ENCODE assay signal across 9 cellular contexts in the genomic region with DNA sequence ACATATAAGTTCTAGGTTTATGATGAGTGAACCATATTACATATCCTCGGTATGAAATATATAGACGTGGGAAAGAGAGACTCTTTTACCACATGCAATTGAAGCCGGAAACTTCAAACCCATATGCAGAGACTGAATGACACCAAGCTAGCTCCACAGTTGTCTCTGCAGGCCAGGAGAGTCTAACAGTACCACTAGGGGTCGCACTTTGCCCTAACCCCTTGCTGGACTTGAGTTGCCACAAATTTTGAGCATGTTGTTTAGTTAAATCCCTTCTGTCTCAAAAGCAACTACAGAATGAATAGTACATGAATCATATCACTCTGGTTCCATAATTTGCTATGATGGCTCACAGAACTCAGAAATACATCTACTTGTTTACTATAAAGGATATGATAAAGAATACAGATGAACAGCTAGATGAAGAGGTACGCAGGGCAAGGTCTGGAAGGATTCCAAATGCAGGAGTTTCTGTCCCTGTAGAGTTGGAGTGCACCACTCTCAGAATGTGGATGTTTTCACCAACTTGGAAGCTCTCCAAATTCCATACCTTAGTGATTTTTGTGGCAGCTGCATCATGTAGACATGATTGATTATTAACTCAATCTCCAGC.
A peak's percentile ranks its signal among the peaks of the same experiment; 100 is the strongest.
DNase-seq lines count a peak whose midpoint lies in the region; ATAC-seq, FAIRE-seq and TF ChIP-seq lines count a peak whose summit lies in the region.
"Had no signal": no experiment of that assay in that cellular context is flagged by ENCODE, and none has a peak within 500 bp of the region (broad histone marks: within the 10 kb centered on the region; RNA-seq: fewer than 3 reads in every experiment).

No MANE protein-coding gene starts in this region.

- peaks cover 7% of the 10 kb centered on the region for H3K27me3 Mint-ChIP-seq in activated T-helper 2 cell treated with anti-CD3 and anti-CD28 coated beads, Interferon-gamma antibody, Interleukin-2, Interleukin-4, amounts not matched to agents 10 μg/mL and 5 μg/mL and 100 μg/mL, durations not matched to agents 14 hours and 24 hours and 36 hours (ENCODE audit: low read depth)
- H3K27me3 Mint-ChIP-seq: dendritic cell treated with granulocyte-macrophage colony-stimulating factor and Interleukin-4, amounts not matched to agents 40 ng/mL and 50 ng/mL, for 4 days had no signal

- DNase-seq in D721Med (ENCODE audit: insufficient read length, low spot score) (no peak), OCI-M1 (lab: John Stamatoyannopoulos, UW) (peak; percentile 64), iPS-NIHi11 (ENCODE audit: low spot score) (peak; percentile 64), NCI-H774 (lab: John Stamatoyannopoulos, UW) (no peak)
- DNase-seq in activated T-helper 2 cell treated with anti-CD3 and anti-CD28 coated beads, Interferon-gamma antibody, Interleukin-2, Interleukin-4, amounts not matched to agents 10 μg/mL and 5 μg/mL and 100 μg/mL, durations not matched to agents 14 hours and 24 hours and 36 hours (ENCODE audit: low spot score) = peak; percentile 37
- DNase-seq in stimulated activated CD4-positive, alpha-beta T cell treated with anti-CD3 and anti-CD28 coated beads, TNF-alpha, amount 100 ng/mL, for 48 hours (ENCODE audit: low read depth in 3 of 3) = peak; percentile 27 to 55 (median 42)

- ATAC-seq in GM19043 (IDR thresholded peaks at IDR 0.05; ENCODE audit: low read depth, unreplicated experiment) = peak; percentile 87
- ATAC-seq in HG03196 (IDR thresholded peaks at IDR 0.05; ENCODE audit: unreplicated experiment) = peak; percentile 76

- intact Hi-C loops in activated T-helper 2 cell treated with anti-CD3 and anti-CD28 coated beads, Interferon-gamma antibody, Interleukin-2, Interleukin-4, amounts not matched to agents 10 μg/mL and 5 μg/mL and 100 μg/mL, durations not matched to agents 14 hours and 24 hours and 36 hours (cut with micrococcal nuclease) = loop anchor here (1.0 kb wide), 1 partner anchor 66 kb away; no protein-coding TSS in a partner anchor

- H3K9me3 Mint-ChIP-seq in activated T-helper 2 cell treated with anti-CD3 and anti-CD28 coated beads, Interferon-gamma antibody, Interleukin-2, Interleukin-4, amounts not matched to agents 10 μg/mL and 5 μg/mL and 100 μg/mL, durations not matched to agents 14 hours and 24 hours and 36 hours = no peaks in the 10 kb centered on the region
- H3K9me3 Mint-ChIP-seq: dendritic cell treated with granulocyte-macrophage colony-stimulating factor and Interleukin-4, amounts not matched to agents 40 ng/mL and 50 ng/mL, for 4 days had no signal

- H3K4me1 Mint-ChIP-seq in activated T-helper 2 cell treated with anti-CD3 and anti-CD28 coated beads, Interferon-gamma antibody, Interleukin-2, Interleukin-4, amounts not matched to agents 10 μg/mL and 5 μg/mL and 100 μg/mL, durations not matched to agents 14 hours and 24 hours and 36 hours (ENCODE audit: low read depth) = no peaks in the 10 kb centered on the region

- H3K36me3 Mint-ChIP-seq in activated T-helper 2 cell treated with anti-CD3 and anti-CD28 coated beads, Interferon-gamma antibody, Interleukin-2, Interleukin-4, amounts not matched to agents 10 μg/mL and 5 μg/mL and 100 μg/mL, durations not matched to agents 14 hours and 24 hours and 36 hours (ENCODE audit: low read depth) = no peaks in the 10 kb centered on the region

- peak; percentile 42 for TF ChIP-seq CTCF in D721Med (IDR thresholded peaks at IDR 0.05; ENCODE audit: insufficient read depth, missing control alignments)

- H3K27ac Mint-ChIP-seq in activated T-helper 2 cell treated with anti-CD3 and anti-CD28 coated beads, Interferon-gamma antibody, Interleukin-2, Interleukin-4, amounts not matched to agents 10 μg/mL and 5 μg/mL and 100 μg/mL, durations not matched to agents 14 hours and 24 hours and 36 hours = no peak overlapping the region
- H3K27ac Mint-ChIP-seq: dendritic cell treated with granulocyte-macrophage colony-stimulating factor and Interleukin-4, amounts not matched to agents 40 ng/mL and 50 ng/mL, for 4 days had no signal

- H3K4me3 Mint-ChIP-seq in activated T-helper 2 cell treated with anti-CD3 and anti-CD28 coated beads, Interferon-gamma antibody, Interleukin-2, Interleukin-4, amounts not matched to agents 10 μg/mL and 5 μg/mL and 100 μg/mL, durations not matched to agents 14 hours and 24 hours and 36 hours (ENCODE audit: low read depth) = no peak overlapping the region
- H3K4me3 Mint-ChIP-seq: dendritic cell treated with granulocyte-macrophage colony-stimulating factor and Interleukin-4, amounts not matched to agents 40 ng/mL and 50 ng/mL, for 4 days had no signal

- peak; percentile 21 for FAIRE-seq in D721Med (lab: Jason Lieb, UNC)

Comparison
In these comparisons a context has a peak if more than half of its experiments do, and no peak if none do; other contexts are left out.
1. DNase-seq: peak in OCI-M1 (single experiment), activated T-helper 2 cell treated with anti-CD3 and anti-CD28 coated beads, Interferon-gamma antibody, Interleukin-2, Interleukin-4, amounts not matched to agents 10 μg/mL and 5 μg/mL and 100 μg/mL, durations not matched to agents 14 hours and 24 hours and 36 hours (single experiment), iPS-NIHi11 (single experiment) and stimulated activated CD4-positive, alpha-beta T cell treated with anti-CD3 and anti-CD28 coated beads, TNF-alpha, amount 100 ng/mL, for 48 hours (3 of 3); none in D721Med (single experiment) and NCI-H774 (single experiment).